ENCODE assay signal across 1 cellular context in genomic region chr2:230411484-230412368, GRCh38.
A peak's percentile ranks its signal among the peaks of the same experiment; 100 is the strongest.
TF ChIP-seq lines count a peak whose summit lies in the region.

No MANE protein-coding gene starts in this region.

TF ChIP-seq in GM12878, 131 proteins besides CTCF, POLR2A, EP300 and RAD21 (continued from another document):
- TF ChIP-seq, protein P1, sequence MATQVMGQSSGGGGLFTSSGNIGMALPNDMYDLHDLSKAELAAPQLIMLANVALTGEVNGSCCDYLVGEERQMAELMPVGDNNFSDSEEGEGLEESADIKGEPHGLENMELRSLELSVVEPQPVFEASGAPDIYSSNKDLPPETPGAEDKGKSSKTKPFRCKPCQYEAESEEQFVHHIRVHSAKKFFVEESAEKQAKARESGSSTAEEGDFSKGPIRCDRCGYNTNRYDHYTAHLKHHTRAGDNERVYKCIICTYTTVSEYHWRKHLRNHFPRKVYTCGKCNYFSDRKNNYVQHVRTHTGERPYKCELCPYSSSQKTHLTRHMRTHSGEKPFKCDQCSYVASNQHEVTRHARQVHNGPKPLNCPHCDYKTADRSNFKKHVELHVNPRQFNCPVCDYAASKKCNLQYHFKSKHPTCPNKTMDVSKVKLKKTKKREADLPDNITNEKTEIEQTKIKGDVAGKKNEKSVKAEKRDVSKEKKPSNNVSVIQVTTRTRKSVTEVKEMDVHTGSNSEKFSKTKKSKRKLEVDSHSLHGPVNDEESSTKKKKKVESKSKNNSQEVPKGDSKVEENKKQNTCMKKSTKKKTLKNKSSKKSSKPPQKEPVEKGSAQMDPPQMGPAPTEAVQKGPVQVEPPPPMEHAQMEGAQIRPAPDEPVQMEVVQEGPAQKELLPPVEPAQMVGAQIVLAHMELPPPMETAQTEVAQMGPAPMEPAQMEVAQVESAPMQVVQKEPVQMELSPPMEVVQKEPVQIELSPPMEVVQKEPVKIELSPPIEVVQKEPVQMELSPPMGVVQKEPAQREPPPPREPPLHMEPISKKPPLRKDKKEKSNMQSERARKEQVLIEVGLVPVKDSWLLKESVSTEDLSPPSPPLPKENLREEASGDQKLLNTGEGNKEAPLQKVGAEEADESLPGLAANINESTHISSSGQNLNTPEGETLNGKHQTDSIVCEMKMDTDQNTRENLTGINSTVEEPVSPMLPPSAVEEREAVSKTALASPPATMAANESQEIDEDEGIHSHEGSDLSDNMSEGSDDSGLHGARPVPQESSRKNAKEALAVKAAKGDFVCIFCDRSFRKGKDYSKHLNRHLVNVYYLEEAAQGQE (IDR thresholded peaks at IDR 0.05; ENCODE audit: low read depth, low read length), result 0 out of 2 replicates have a peak, but pooled peaks have one; percentile 6
- TF ChIP-seq RUNX3 (IDR thresholded peaks at IDR 0.05; ENCODE audit: low read length) (peak; percentile 32; the same call in 1 of the 2 replicates), DPF2 (IDR thresholded peaks at IDR 0.05) (peak; percentile 69), ESRRA (IDR thresholded peaks at IDR 0.05; ENCODE audit: low read length) (no peak), KLF5 (IDR thresholded peaks at IDR 0.05; ENCODE audit: partially characterized antibody) (peak; percentile 50), NKRF (conservative IDR thresholded peaks at IDR 0.05) (peak; percentile 50; the same call in 1 of the 2 replicates), POLR2AphosphoS5 (IDR thresholded peaks at IDR 0.05; ENCODE audit: low read length) (peak; percentile 63; the same call in 1 of the 2 replicates), BCL3 (IDR thresholded peaks at IDR 0.05; ENCODE audit: borderline replicate concordance, insufficient read depth, low read depth, low read length, poor library complexity, severe bottlenecking) (no peak), IKZF1 (conservative IDR thresholded peaks at IDR 0.05) (peak; percentile 84), LARP7 (IDR thresholded peaks at IDR 0.05) (peak; percentile 73; the same call in 1 of the 2 replicates), GABPA (IDR thresholded peaks at IDR 0.05; ENCODE audit: low read depth) (no peak), SMARCA5 (IDR thresholded peaks at IDR 0.05) (0 out of 2 replicates have a peak, but pooled peaks have one; percentile 50), BACH1 (IDR thresholded peaks at IDR 0.05; ENCODE audit: borderline replicate concordance) (peak; percentile 69), ZSCAN29 (IDR thresholded peaks at IDR 0.05) (peak; percentile 80; the same call in 1 of the 2 replicates), SMC3 (IDR thresholded peaks at IDR 0.05; ENCODE audit: borderline replicate concordance, low read length) (no peak), HDGF (IDR thresholded peaks at IDR 0.05) (no peak), IRF4 (IDR thresholded peaks at IDR 0.05; ENCODE audit: low read depth, low read length) (0 out of 2 replicates have a peak, but pooled peaks have one; percentile 13), GATAD2B (conservative IDR thresholded peaks at IDR 0.05; ENCODE audit: low read depth) (peak; percentile 75), MLLT1 (IDR thresholded peaks at IDR 0.05) (0 out of 2 replicates have a peak, but pooled peaks have one; percentile 41), ZNF217 (IDR thresholded peaks at IDR 0.05) (0 out of 2 replicates have a peak, but pooled peaks have one; percentile 43), MXI1 (IDR thresholded peaks at IDR 0.05; ENCODE audit: low read depth, low read length) (peak; percentile 52; the same call in 1 of the 2 replicates), IKZF2 (IDR thresholded peaks at IDR 0.05) (peak in 1 of 2 experiments; percentile 7; a peak in 1 of 4 replicates), EGR1 (IDR thresholded peaks at IDR 0.05; ENCODE audit: borderline replicate concordance in 1 of 2, low read depth in 2 of 2, low read length in 2 of 2) (peak in 1 of 2 experiments; percentile 95; a peak in 2 of 3 replicates), ATF7 (IDR thresholded peaks at IDR 0.05; ENCODE audit: low read depth) (no peak), RAD51 (IDR thresholded peaks at IDR 0.05) (no peak), ASH2L (IDR thresholded peaks at IDR 0.05; ENCODE audit: borderline replicate concordance, low read depth) (peak; percentile 89; the same call in 1 of the 2 replicates), ZNF687 (IDR thresholded peaks at IDR 0.05) (peak; percentile 82; the same call in 1 of the 2 replicates), BHLHE40 (IDR thresholded peaks at IDR 0.05; ENCODE audit: borderline replicate concordance in 1 of 2, low read depth in 2 of 2, low read length in 1 of 2) (0 out of 4 replicates have a peak, but pooled peaks of 1 of the 2 experiments have one; percentile 44), YY1 (IDR thresholded peaks at IDR 0.05; ENCODE audit: low read depth, low read length) (no peak), KDM1A (IDR thresholded peaks at IDR 0.05; ENCODE audit: borderline replicate concordance) (no peak)
- TF ChIP-seq, protein P2, sequence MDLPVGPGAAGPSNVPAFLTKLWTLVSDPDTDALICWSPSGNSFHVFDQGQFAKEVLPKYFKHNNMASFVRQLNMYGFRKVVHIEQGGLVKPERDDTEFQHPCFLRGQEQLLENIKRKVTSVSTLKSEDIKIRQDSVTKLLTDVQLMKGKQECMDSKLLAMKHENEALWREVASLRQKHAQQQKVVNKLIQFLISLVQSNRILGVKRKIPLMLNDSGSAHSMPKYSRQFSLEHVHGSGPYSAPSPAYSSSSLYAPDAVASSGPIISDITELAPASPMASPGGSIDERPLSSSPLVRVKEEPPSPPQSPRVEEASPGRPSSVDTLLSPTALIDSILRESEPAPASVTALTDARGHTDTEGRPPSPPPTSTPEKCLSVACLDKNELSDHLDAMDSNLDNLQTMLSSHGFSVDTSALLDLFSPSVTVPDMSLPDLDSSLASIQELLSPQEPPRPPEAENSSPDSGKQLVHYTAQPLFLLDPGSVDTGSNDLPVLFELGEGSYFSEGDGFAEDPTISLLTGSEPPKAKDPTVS (IDR thresholded peaks at IDR 0.05; ENCODE audit: low read depth, low read length), result no peak
